ENCODE assay signal across 1 cellular context in the genomic region with DNA sequence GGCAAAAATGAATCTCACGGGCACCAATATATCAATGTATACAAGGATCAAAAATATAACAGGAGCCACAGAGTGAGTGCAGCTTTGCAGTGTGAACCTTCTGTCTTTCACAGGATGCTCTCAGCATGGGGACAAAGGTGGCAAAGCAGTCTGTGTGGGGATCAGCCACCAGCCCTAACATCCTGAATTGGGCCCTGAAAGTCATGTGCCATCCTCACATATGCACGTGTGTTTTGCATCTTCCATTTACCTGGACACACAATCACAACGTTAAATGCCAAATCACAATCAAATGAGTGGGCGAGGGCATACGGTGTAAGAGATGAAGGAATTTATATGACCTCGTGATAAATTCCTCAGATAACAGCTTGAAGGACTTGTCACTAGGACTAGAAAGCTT.
TF ChIP-seq lines count a peak whose summit lies in the region.

No MANE protein-coding gene starts in this region.

TF ChIP-seq in HCT116, 20 proteins besides CTCF, POLR2A, EP300 and RAD21:
- TF ChIP-seq POLR2AphosphoS5 (IDR thresholded peaks at IDR 0.05; ENCODE audit: low read depth, low read length) (no peak), ZFX (IDR thresholded peaks at IDR 0.05) (no peak), EGR1 (IDR thresholded peaks at IDR 0.05; ENCODE audit: low read depth) (no peak), ZNF274 (IDR thresholded peaks at IDR 0.05; ENCODE audit: low read depth, low read length) (no peak), SIN3A (IDR thresholded peaks at IDR 0.05; ENCODE audit: low read depth) (no peak), JUND (IDR thresholded peaks at IDR 0.05) (no peak), TCF7L2 (IDR thresholded peaks at IDR 0.05; ENCODE audit: borderline replicate concordance, extremely low read depth, insufficient read depth, insufficient read length) (no peak), EZH2 (IDR thresholded peaks at IDR 0.05) (no peak), YY1 (IDR thresholded peaks at IDR 0.05; ENCODE audit: extremely low read depth, insufficient replicate concordance, low read depth, low read length) (no peak), ELF1 (IDR thresholded peaks at IDR 0.05; ENCODE audit: borderline replicate concordance, low read depth) (no peak)
- TF ChIP-seq, protein P1, sequence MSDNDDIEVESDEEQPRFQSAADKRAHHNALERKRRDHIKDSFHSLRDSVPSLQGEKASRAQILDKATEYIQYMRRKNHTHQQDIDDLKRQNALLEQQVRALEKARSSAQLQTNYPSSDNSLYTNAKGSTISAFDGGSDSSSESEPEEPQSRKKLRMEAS (IDR thresholded peaks at IDR 0.05) = no peak
- TF ChIP-seq, protein P2, sequence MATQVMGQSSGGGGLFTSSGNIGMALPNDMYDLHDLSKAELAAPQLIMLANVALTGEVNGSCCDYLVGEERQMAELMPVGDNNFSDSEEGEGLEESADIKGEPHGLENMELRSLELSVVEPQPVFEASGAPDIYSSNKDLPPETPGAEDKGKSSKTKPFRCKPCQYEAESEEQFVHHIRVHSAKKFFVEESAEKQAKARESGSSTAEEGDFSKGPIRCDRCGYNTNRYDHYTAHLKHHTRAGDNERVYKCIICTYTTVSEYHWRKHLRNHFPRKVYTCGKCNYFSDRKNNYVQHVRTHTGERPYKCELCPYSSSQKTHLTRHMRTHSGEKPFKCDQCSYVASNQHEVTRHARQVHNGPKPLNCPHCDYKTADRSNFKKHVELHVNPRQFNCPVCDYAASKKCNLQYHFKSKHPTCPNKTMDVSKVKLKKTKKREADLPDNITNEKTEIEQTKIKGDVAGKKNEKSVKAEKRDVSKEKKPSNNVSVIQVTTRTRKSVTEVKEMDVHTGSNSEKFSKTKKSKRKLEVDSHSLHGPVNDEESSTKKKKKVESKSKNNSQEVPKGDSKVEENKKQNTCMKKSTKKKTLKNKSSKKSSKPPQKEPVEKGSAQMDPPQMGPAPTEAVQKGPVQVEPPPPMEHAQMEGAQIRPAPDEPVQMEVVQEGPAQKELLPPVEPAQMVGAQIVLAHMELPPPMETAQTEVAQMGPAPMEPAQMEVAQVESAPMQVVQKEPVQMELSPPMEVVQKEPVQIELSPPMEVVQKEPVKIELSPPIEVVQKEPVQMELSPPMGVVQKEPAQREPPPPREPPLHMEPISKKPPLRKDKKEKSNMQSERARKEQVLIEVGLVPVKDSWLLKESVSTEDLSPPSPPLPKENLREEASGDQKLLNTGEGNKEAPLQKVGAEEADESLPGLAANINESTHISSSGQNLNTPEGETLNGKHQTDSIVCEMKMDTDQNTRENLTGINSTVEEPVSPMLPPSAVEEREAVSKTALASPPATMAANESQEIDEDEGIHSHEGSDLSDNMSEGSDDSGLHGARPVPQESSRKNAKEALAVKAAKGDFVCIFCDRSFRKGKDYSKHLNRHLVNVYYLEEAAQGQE (IDR thresholded peaks at IDR 0.05; ENCODE audit: low read depth) = no peak
TF ChIP-seq in HCT116: peak in this region for 0.
